ENCODE assay signal across 8 cellular contexts in the genomic region with DNA sequence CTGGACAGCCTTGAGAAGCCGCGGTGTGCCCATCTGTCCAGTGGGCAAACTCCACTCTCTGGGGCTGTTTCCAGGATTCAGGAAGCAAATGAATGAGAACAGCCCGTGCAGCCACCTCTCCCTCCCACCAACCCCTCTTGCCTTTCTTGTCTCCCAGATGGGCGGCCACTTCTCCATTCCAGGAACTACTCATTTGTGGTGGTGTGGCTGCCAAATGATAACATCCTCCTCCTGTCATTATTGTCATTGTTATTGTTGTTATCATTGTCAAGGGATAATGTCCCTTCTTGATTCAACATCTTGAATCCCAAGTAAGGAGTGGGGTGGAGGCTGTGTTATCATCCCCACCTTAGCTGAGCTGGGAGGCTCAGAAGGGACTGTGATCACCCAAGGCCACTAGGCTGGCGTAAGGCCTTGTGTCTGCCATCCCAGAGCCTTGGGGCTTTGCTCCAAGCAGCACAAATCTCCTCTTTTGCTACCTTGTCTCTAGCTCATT. TPM values are rescaled to one million over a fixed set of nuclear protein-coding genes. Genes with fewer than 3 reads are reported as not detected.
DNase-seq lines count a peak whose midpoint lies in the region; ATAC-seq and TF ChIP-seq lines count a peak whose summit lies in the region.

No MANE protein-coding gene starts in this region.

- CTCF ChIA-PET in CD8-positive, alpha-beta memory T cell (lab: Charles Lee), result interaction anchor here (0.8 to 7.7 kb wide), 3 partner anchors 20 to 147 kb away, joined by 4 to 97 read pairs (median 65); partner anchors contain the start of gene QTRT1

- H3K36me3 ChIP-seq in CD8-positive, alpha-beta memory T cell (ENCODE audit: insufficient read depth, low read length), result no peaks in the 10 kb centered on the region
- no peaks in the 10 kb centered on the region for H3K36me3 ChIP-seq in colonic mucosa

- no peaks in the 10 kb centered on the region for H3K9me3 Mint-ChIP-seq in CD8-positive, alpha-beta memory T cell
- H3K9me3 Mint-ChIP-seq in nephron progenitor cell, result no peaks in the 10 kb centered on the region

- peak overlapping the region; percentile 66 to 99 (median 92) for H3K27ac Mint-ChIP-seq in CD8-positive, alpha-beta memory T cell
- H3K27ac Mint-ChIP-seq in nephron progenitor cell, result peak overlapping the region; percentile 25

- DNase-seq in CD8-positive, alpha-beta memory T cell, result no peak
- DNase-seq in NOMO-1 treated with dmso at 0.1 percent for 144 hours (lab: John Stamatoyannopoulos, UW; ENCODE audit: unreplicated experiment), result peak; percentile 35
- no peak for DNase-seq in colonic mucosa
- no peak for DNase-seq in nephron progenitor cell
- DNase-seq in NK-92 treated with Interleukin-12 subunit alpha and Interleukin-12 subunit beta, amount 100 ng/mL, for 24 hours (lab: John Stamatoyannopoulos, UW), result no peak

- peaks cover 42 to 61% (median 54%) of the 10 kb centered on the region in 3 donors for H3K4me1 Mint-ChIP-seq in CD8-positive, alpha-beta memory T cell
- peaks cover 24% of the 10 kb centered on the region for H3K4me1 Mint-ChIP-seq in nephron progenitor cell

- peak overlapping the region; percentile 90 for H3K27ac ChIP-seq in CD8-positive, alpha-beta memory T cell (ENCODE audit: low read depth, low read length)
- H3K27ac ChIP-seq in colonic mucosa, result peak overlapping the region; percentile 97

- H3K9me3 ChIP-seq in CD8-positive, alpha-beta memory T cell (ENCODE audit: low read length), result no peaks in the 10 kb centered on the region
- H3K9me3 ChIP-seq in colonic mucosa, result no peaks in the 10 kb centered on the region

- ATAC-seq in GM19452 (IDR thresholded peaks at IDR 0.05; ENCODE audit: unreplicated experiment) (no peak), GM21423 (IDR thresholded peaks at IDR 0.05; ENCODE audit: unreplicated experiment) (no peak), HG03439 (IDR thresholded peaks at IDR 0.05; ENCODE audit: unreplicated experiment) (no peak)

- H3K4me3 ChIP-seq in CD8-positive, alpha-beta memory T cell (ENCODE audit: low read length), result peak overlapping the region; percentile 76
- peak overlapping the region; percentile 96 for H3K4me3 ChIP-seq in colonic mucosa

- peaks cover 41% of the 10 kb centered on the region for H3K4me1 ChIP-seq in CD8-positive, alpha-beta memory T cell (ENCODE audit: insufficient read depth, low read length)
- peaks cover 10% of the 10 kb centered on the region for H3K4me1 ChIP-seq in colonic mucosa

- TF ChIP-seq CTCF in colonic mucosa (IDR thresholded peaks at IDR 0.05) (no peak), nephron progenitor cell (IDR thresholded peaks at IDR 0.05) (no peak)

- intact Hi-C loops in colonic mucosa (cut with DNase I), result no loop called here

- no peaks in the 10 kb centered on the region for H3K27me3 Mint-ChIP-seq in CD8-positive, alpha-beta memory T cell
- H3K27me3 Mint-ChIP-seq in nephron progenitor cell (ENCODE audit: low read depth, poor library complexity), result peaks cover 3% of the 10 kb centered on the region

- H3K36me3 Mint-ChIP-seq in CD8-positive, alpha-beta memory T cell, result peaks cover 0 to 28% (median 0%) of the 10 kb centered on the region in 3 donors
- H3K36me3 Mint-ChIP-seq in nephron progenitor cell (ENCODE audit: low read depth), result peaks cover 6% of the 10 kb centered on the region

- peak overlapping the region; percentile 95 to 100 for H3K9ac ChIP-seq in colonic mucosa (ENCODE audit: low read depth in 2 of 2, low read length in 2 of 2)

- H3K4me3 Mint-ChIP-seq in CD8-positive, alpha-beta memory T cell, result peak overlapping the region; percentile 88 to 99 (median 95)
- peak overlapping the region; percentile 96 for H3K4me3 Mint-ChIP-seq in nephron progenitor cell

- POLR2A ChIA-PET in CD8-positive, alpha-beta memory T cell (lab: Charles Lee), result interaction anchor here (0.9 to 3.0 kb wide), 4 partner anchors 12 to 145 kb away, joined by 3 to 15 read pairs (median 4); no protein-coding TSS in a partner anchor

- no peaks in the 10 kb centered on the region for H3K27me3 ChIP-seq in CD8-positive, alpha-beta memory T cell (ENCODE audit: insufficient read depth, low read length, poor library complexity, severe bottlenecking)
- no peaks in the 10 kb centered on the region for H3K27me3 ChIP-seq in colonic mucosa

RNA-seq across cellular contexts. Expression of gene DNM2, which starts 1.6 kb away (rescaled TPM):
- total RNA-seq in CD8-positive, alpha-beta memory T cell, result 100 to 1,000 TPM; 154 to 165 TPM
- 105 TPM for polyA plus RNA-seq in CD8-positive, alpha-beta memory T cell
- total RNA-seq in colonic mucosa, result 100 to 1,000 TPM; 450 to 461 TPM

RNA-seq across cellular contexts. Expression of gene QTRT1, which starts 18.3 kb away (rescaled TPM):
- 10 to 100 TPM; 76.1 to 80.1 TPM for total RNA-seq in CD8-positive, alpha-beta memory T cell
- 32.2 TPM for polyA plus RNA-seq in CD8-positive, alpha-beta memory T cell
- 10 to 100 TPM; 74.9 to 94.1 TPM for total RNA-seq in colonic mucosa
